11 cellular contexts compared by ENCODE assay signal in the genomic region with DNA sequence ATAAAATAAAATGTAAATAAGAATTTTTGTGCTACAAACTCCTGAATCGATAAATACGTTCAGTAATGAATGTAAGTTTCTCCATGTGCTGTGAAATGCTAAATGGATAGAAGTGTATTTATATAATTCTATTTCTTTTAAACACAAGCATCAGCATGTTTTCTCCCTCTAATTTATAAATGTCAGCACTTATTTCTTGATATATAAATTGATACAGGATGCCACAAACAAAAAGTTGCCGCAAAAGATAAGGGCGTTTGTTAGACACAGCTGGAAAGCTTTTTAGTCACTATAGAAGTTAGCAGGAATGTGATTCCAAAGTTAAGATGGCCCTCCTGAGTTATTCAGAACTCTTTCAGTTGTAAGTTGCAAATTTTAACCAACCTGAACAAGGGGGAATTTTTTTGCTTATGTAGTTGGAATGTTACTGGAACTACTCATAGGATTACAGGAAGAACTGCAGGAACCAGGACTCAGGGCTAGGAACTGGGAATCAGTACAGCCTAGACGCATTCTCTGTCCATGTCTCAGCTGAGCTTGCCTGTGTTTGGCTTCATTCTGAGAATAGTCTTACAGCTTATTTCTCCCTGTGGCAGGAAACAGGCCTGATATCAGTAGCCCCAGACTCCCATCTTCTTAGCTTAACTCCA.
A peak's percentile ranks its signal among the peaks of the same experiment; 100 is the strongest.
DNase-seq lines count a peak whose midpoint lies in the region; ATAC-seq and TF ChIP-seq lines count a peak whose summit lies in the region.
"Had no signal": no experiment of that assay in that cellular context is flagged by ENCODE, and none has a peak within 500 bp of the region (broad histone marks: within the 10 kb centered on the region; RNA-seq: fewer than 3 reads in every experiment).

No MANE protein-coding gene starts in this region.

- no peak overlapping the region for H3K23ac ChIP-seq in mesendoderm (ENCODE audit: low read length)

- intact Hi-C loops in upper lobe of right lung (cut with DNase I): no loop called here

- TF ChIP-seq CTCF in upper lobe of right lung (IDR thresholded peaks at IDR 0.05): no peak

- H3K79me1 ChIP-seq in mesendoderm (ENCODE audit: low read length): no peaks in the 10 kb centered on the region

- DNase-seq in DMS79 treated with DMSO at 0.1 percent for 48 hours (lab: John Stamatoyannopoulos, UW) (peak; percentile 8), DMS79 (lab: John Stamatoyannopoulos, UW) (no peak), mesendoderm (peak; percentile 53), upper lobe of right lung (no peak)
- no peak for DNase-seq in activated CD8-positive, alpha-beta memory T cell treated with anti-CD3 and anti-CD28 coated beads, Interleukin-2, amount 10 ng/mL, durations not matched to agents 7 days and 5 days
- DNase-seq: 8988T; activated CD4-positive, alpha-beta T cell treated with anti-CD3 and anti-CD28 coated beads, Interleukin-2, amount 10 ng/mL, durations not matched to agents 24 days and 14 days; effector CD4-positive, alpha-beta T cell had no signal

- no peaks in the 10 kb centered on the region for H3K27me3 Mint-ChIP-seq in activated CD8-positive, alpha-beta memory T cell treated with anti-CD3 and anti-CD28 coated beads, Interleukin-2, amount 10 ng/mL, durations not matched to agents 7 days and 5 days
- H3K27me3 Mint-ChIP-seq: activated CD4-positive, alpha-beta T cell treated with anti-CD3 and anti-CD28 coated beads, Interleukin-2, amount 10 ng/mL, durations not matched to agents 24 days and 14 days had no signal

- no peak overlapping the region for H2AK5ac ChIP-seq in mesendoderm (ENCODE audit: low read length)

- H3K36me3 ChIP-seq in ectodermal cell (ENCODE audit: control insufficient read depth, insufficient read depth, low read length) (no peaks in the 10 kb centered on the region), mesendoderm (ENCODE audit: control insufficient read depth, insufficient read depth, low read length) (no peaks in the 10 kb centered on the region), upper lobe of right lung (no peaks in the 10 kb centered on the region)

- H3K79me2 ChIP-seq in mesendoderm (ENCODE audit: control insufficient read depth, insufficient read depth, low read length): no peaks in the 10 kb centered on the region

- H3K18ac ChIP-seq in mesendoderm (ENCODE audit: low read length): peak overlapping the region; percentile 11

- H2BK120ac ChIP-seq in mesendoderm (ENCODE audit: low read depth, low read length): no peak overlapping the region

- H3K9me3 Mint-ChIP-seq in activated CD8-positive, alpha-beta memory T cell treated with anti-CD3 and anti-CD28 coated beads, Interleukin-2, amount 10 ng/mL, durations not matched to agents 7 days and 5 days (ENCODE audit: low read depth): no peaks in the 10 kb centered on the region
- H3K9me3 Mint-ChIP-seq: activated CD4-positive, alpha-beta T cell treated with anti-CD3 and anti-CD28 coated beads, Interleukin-2, amount 10 ng/mL, durations not matched to agents 24 days and 14 days had no signal

- H2BK5ac ChIP-seq in mesendoderm (ENCODE audit: low read length): no peak overlapping the region

- H3K4me3 Mint-ChIP-seq in activated CD8-positive, alpha-beta memory T cell treated with anti-CD3 and anti-CD28 coated beads, Interleukin-2, amount 10 ng/mL, durations not matched to agents 7 days and 5 days: no peak overlapping the region
- H3K4me3 Mint-ChIP-seq: activated CD4-positive, alpha-beta T cell treated with anti-CD3 and anti-CD28 coated beads, Interleukin-2, amount 10 ng/mL, durations not matched to agents 24 days and 14 days had no signal

- no peak overlapping the region for H3K27ac Mint-ChIP-seq in activated CD8-positive, alpha-beta memory T cell treated with anti-CD3 and anti-CD28 coated beads, Interleukin-2, amount 10 ng/mL, durations not matched to agents 7 days and 5 days
- H3K27ac Mint-ChIP-seq: activated CD4-positive, alpha-beta T cell treated with anti-CD3 and anti-CD28 coated beads, Interleukin-2, amount 10 ng/mL, durations not matched to agents 24 days and 14 days had no signal

- H3K4me2 ChIP-seq in mesendoderm (ENCODE audit: low read length): no peak overlapping the region

- H3K27me3 ChIP-seq in ectodermal cell (ENCODE audit: control insufficient read depth, insufficient read depth, low read length, poor library complexity, severe bottlenecking) (no peaks in the 10 kb centered on the region), mesendoderm (ENCODE audit: insufficient read depth, low read length, poor library complexity) (no peaks in the 10 kb centered on the region), upper lobe of right lung (no peaks in the 10 kb centered on the region)

- CTCF ChIA-PET in activated CD8-positive, alpha-beta memory T cell treated with anti-CD3 and anti-CD28 coated beads, Interleukin-2, amount 10 ng/mL, durations not matched to agents 7 days and 5 days (lab: Charles Lee): interaction anchor here (1.0 kb wide), 1 partner anchor 98 kb away, joined by 3 read pairs; no protein-coding TSS in a partner anchor

- H3K27ac ChIP-seq in ectodermal cell (ENCODE audit: insufficient read depth, low read depth, low read length, poor library complexity, severe bottlenecking) (peak overlapping the region; percentile 53), mesendoderm (ENCODE audit: low read depth, low read length) (no peak overlapping the region), upper lobe of right lung (peak overlapping the region; percentile 28)

- H3K56ac ChIP-seq in mesendoderm (ENCODE audit: low read length): peak overlapping the region; percentile 12

- H3K9ac ChIP-seq in mesendoderm (ENCODE audit: low read length): no peak overlapping the region

- H3K4me1 Mint-ChIP-seq in activated CD8-positive, alpha-beta memory T cell treated with anti-CD3 and anti-CD28 coated beads, Interleukin-2, amount 10 ng/mL, durations not matched to agents 7 days and 5 days: no peaks in the 10 kb centered on the region

- H3K4ac ChIP-seq in mesendoderm (ENCODE audit: low read depth, low read length): no peak overlapping the region

- no peak overlapping the region for H2BK15ac ChIP-seq in mesendoderm (replicated peaks; ENCODE audit: low read depth)

- H3K36me3 Mint-ChIP-seq in activated CD8-positive, alpha-beta memory T cell treated with anti-CD3 and anti-CD28 coated beads, Interleukin-2, amount 10 ng/mL, durations not matched to agents 7 days and 5 days: no peaks in the 10 kb centered on the region

- H3K9me3 ChIP-seq in ectodermal cell (ENCODE audit: control insufficient read depth, low read length): no peaks in the 10 kb centered on the region
- no peaks in the 10 kb centered on the region for H3K9me3 ChIP-seq in upper lobe of right lung

- H4K5ac ChIP-seq in mesendoderm (ENCODE audit: low read length): no peak overlapping the region

- H3K4me1 ChIP-seq in ectodermal cell (ENCODE audit: control insufficient read depth, insufficient read depth, low read length) (peaks cover 35% of the 10 kb centered on the region), mesendoderm (ENCODE audit: control insufficient read depth, low read depth, low read length) (peaks cover 5% of the 10 kb centered on the region), upper lobe of right lung (peaks cover 26% of the 10 kb centered on the region)

- H4K8ac ChIP-seq in mesendoderm (ENCODE audit: low read depth, low read length): no peak overlapping the region

- no peak overlapping the region for H3K4me3 ChIP-seq in ectodermal cell (ENCODE audit: insufficient read depth, low read depth, low read length)
- no peak overlapping the region for H3K4me3 ChIP-seq in mesendoderm (ENCODE audit: low read length)
- H3K4me3 ChIP-seq in upper lobe of right lung: no peak overlapping the region

- ATAC-seq in upper lobe of right lung: no peak
- no peak for ATAC-seq in GM21360 (IDR thresholded peaks at IDR 0.05; ENCODE audit: unreplicated experiment)
- no peak for ATAC-seq in activated CD8-positive, alpha-beta memory T cell treated with anti-CD3 and anti-CD28 coated beads, Interleukin-2, amount 10 ng/mL, durations not matched to agents 7 days and 5 days
- no peak for ATAC-seq in GM21717 (IDR thresholded peaks at IDR 0.05; ENCODE audit: unreplicated experiment)

- WGBS in ectodermal cell, 2 experiments: 61 to 82% methylated on average over 3 to 5 of the region's 5 CpGs
- no CpG with 5 or more reads among the region's 5 CpGs for WGBS in mesendoderm (ENCODE audit: extremely low coverage, insufficient coverage, low lambda C conversion rate)

Comparison
In these comparisons a context has a peak if more than half of its experiments do, and no peak if none do; other contexts are left out.
1. DNase-seq: peak in DMS79 treated with DMSO at 0.1 percent for 48 hours (single experiment) and mesendoderm (single experiment); none in DMS79 (single experiment), upper lobe of right lung (single experiment) and activated CD8-positive, alpha-beta memory T cell treated with anti-CD3 and anti-CD28 coated beads, Interleukin-2, amount 10 ng/mL, durations not matched to agents 7 days and 5 days (single experiment).